ENCODE assay signal across 30 cellular contexts in the genomic region with DNA sequence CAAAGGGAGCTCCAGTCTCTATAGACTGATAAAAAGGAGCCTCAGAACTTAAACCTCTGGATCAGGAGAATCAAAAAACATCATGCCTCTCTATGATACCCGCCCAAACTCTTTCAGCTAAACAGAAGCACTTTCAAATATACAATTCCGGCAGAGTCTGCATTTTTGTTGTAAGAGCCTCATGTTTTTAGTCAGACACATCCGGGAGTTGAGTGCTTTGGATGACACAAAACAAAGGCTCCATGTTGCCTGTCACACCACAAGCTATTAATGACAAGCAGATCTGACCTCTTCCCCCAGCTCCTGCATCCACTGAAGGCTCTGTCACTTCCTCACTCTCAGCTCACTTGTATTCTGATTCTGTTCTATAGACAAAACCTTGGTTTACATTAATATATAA. TPM values are rescaled to one million over a fixed set of nuclear protein-coding genes. Genes with fewer than 3 reads are reported as not detected.
DNase-seq lines count a peak whose midpoint lies in the region; ATAC-seq, FAIRE-seq and TF ChIP-seq lines count a peak whose summit lies in the region.
"Had no signal": no experiment of that assay in that cellular context is flagged by ENCODE, and none has a peak within 500 bp of the region (broad histone marks: within the 10 kb centered on the region; RNA-seq: fewer than 3 reads in every experiment).

No MANE protein-coding gene starts in this region.

- peaks cover 13% of the 10 kb centered on the region for H3K4me1 Mint-ChIP-seq in astrocyte (ENCODE audit: low read depth, unreplicated experiment)
- H3K4me1 Mint-ChIP-seq: activated naive CD4-positive, alpha-beta T cell treated with anti-CD3 and anti-CD28 coated beads, Interleukin-2, amount 50 U/mL, for 24 hours; naive thymus-derived CD8-positive, alpha-beta T cell; stimulated activated naive CD8-positive, alpha-beta T cell treated with anti-CD3 and anti-CD28 coated beads, Interleukin-15, amount 100 ng/mL, for 72 hours had no signal

- H3K4me1 ChIP-seq in astrocyte (ENCODE audit: insufficient read depth, low read length), result no peaks in the 10 kb centered on the region
- peaks cover 0 to 11% of the 10 kb centered on the region in 2 donors for H3K4me1 ChIP-seq in neuronal stem cell (ENCODE audit: control insufficient read depth in 2 of 2, insufficient read depth in 1 of 2, low read depth in 1 of 2, low read length in 2 of 2)
- H3K4me1 ChIP-seq in pancreas, result peaks cover 0 to 5% (median 0%) of the 10 kb centered on the region in 3 donors
- peaks cover 22% of the 10 kb centered on the region for H3K4me1 ChIP-seq in HepG2 (ENCODE audit: insufficient read depth, low read length)
- H3K4me1 ChIP-seq: psoas muscle, transverse colon had no signal

- H4K20me1 ChIP-seq in astrocyte (ENCODE audit: insufficient read depth, low read length), result no peaks in the 10 kb centered on the region
- H4K20me1 ChIP-seq in HepG2 (ENCODE audit: insufficient read depth, low read length), result no peaks in the 10 kb centered on the region

- CTCF ChIA-PET in HepG2 (lab: Yijun Ruan, JAX; ENCODE audit: low intra/inter-chr PET ratio, low total read pairs), result no interaction called here

- H2AFZ ChIP-seq in astrocyte (ENCODE audit: low read depth, low read length), result no peak overlapping the region
- H2AFZ ChIP-seq in neuronal stem cell (ENCODE audit: low read length), result peak overlapping the region; percentile 66
- H2AFZ ChIP-seq in HepG2 (ENCODE audit: low read length), result no peak overlapping the region
- H2AFZ ChIP-seq: hepatocyte had no signal

- no peaks in the 10 kb centered on the region for H3K9me3 Mint-ChIP-seq in astrocyte (ENCODE audit: unreplicated experiment)
- H3K9me3 Mint-ChIP-seq: activated naive CD4-positive, alpha-beta T cell treated with anti-CD3 and anti-CD28 coated beads, Interleukin-2, amount 50 U/mL, for 24 hours; memory B cell had no signal

- no peaks in the 10 kb centered on the region for H3K79me1 ChIP-seq in neuronal stem cell (ENCODE audit: low read depth, low read length)

- no peak overlapping the region for H3K14ac ChIP-seq in neuronal stem cell (ENCODE audit: low read length)

- H3K27me3 ChIP-seq in astrocyte (ENCODE audit: insufficient read depth, low read length) (no peaks in the 10 kb centered on the region), neuronal stem cell (ENCODE audit: control insufficient read depth in 3 of 3, insufficient read depth in 3 of 3, low read depth in 1 of 3, low read length in 3 of 3) (no peaks in the 10 kb centered on the region), pancreas (no peaks in the 10 kb centered on the region), HepG2 (ENCODE audit: control insufficient read depth in 1 of 2, insufficient read depth in 2 of 2, low read length in 2 of 2) (no peaks in the 10 kb centered on the region)
- H3K27me3 ChIP-seq: hepatocyte, transverse colon had no signal

- H3K79me2 ChIP-seq in astrocyte (ENCODE audit: insufficient read depth, low read length) (no peaks in the 10 kb centered on the region), HepG2 (ENCODE audit: insufficient read depth, low read length) (peaks cover 2% of the 10 kb centered on the region)
- H3K79me2 ChIP-seq: hepatocyte had no signal

- H3K27ac ChIP-seq in astrocyte (ENCODE audit: low read depth, low read length), result no peak overlapping the region
- H3K27ac ChIP-seq in neuronal stem cell (replicated peaks; ENCODE audit: low read length), result no peak overlapping the region
- H3K27ac ChIP-seq in pancreas, result no peak overlapping the region
- no peak overlapping the region for H3K27ac ChIP-seq in HepG2 (ENCODE audit: extremely low read length, insufficient read depth, low read length)
- H3K27ac ChIP-seq: hepatocyte, psoas muscle, SK-N-MC, transverse colon had no signal

- no peaks in the 10 kb centered on the region for H3K36me3 Mint-ChIP-seq in astrocyte (ENCODE audit: low read depth, unreplicated experiment)
- H3K36me3 Mint-ChIP-seq: activated naive CD4-positive, alpha-beta T cell treated with anti-CD3 and anti-CD28 coated beads, Interleukin-2, amount 50 U/mL, for 24 hours; naive thymus-derived CD8-positive, alpha-beta T cell had no signal

- no peak overlapping the region for H2BK12ac ChIP-seq in neuronal stem cell (ENCODE audit: low read length)

- intact Hi-C loops in pancreas (cut with DNase I), result no loop called here
- intact Hi-C loops in HepG2 (cut with micrococcal nuclease; ENCODE audit: unreplicated experiment), result no loop called here

- in situ Hi-C loops in HepG2 (cut with HindIII; ENCODE audit: extremely low pct_ligation_motif_present, low pct_unique_long_range_greater_than_20kb), result no loop called here

- H2BK5ac ChIP-seq in neuronal stem cell (ENCODE audit: low read length), result no peak overlapping the region

- H3K4me3 Mint-ChIP-seq in astrocyte (ENCODE audit: unreplicated experiment), result no peak overlapping the region
- H3K4me3 Mint-ChIP-seq: activated naive CD4-positive, alpha-beta T cell treated with anti-CD3 and anti-CD28 coated beads, Interleukin-2, amount 50 U/mL, for 24 hours; B cell; memory B cell; naive thymus-derived CD8-positive, alpha-beta T cell; stimulated activated naive CD8-positive, alpha-beta T cell treated with anti-CD3 and anti-CD28 coated beads, Interleukin-15, amount 100 ng/mL, for 72 hours had no signal

- TF ChIP-seq CTCF in astrocyte (IDR thresholded peaks at IDR 0.05; ENCODE audit: insufficient read depth, low read depth, low read length) (no peak), pancreas (IDR thresholded peaks at IDR 0.05) (no peak), HepG2 (CRISPR knock-in tag; IDR thresholded peaks at IDR 0.05) (no peak)

- no peak overlapping the region for H4K91ac ChIP-seq in neuronal stem cell (ENCODE audit: low read depth, low read length, poor library complexity)

- no peak for ATAC-seq in stimulated activated naive CD8-positive, alpha-beta T cell treated with anti-CD3 and anti-CD28 coated beads, Interleukin-15, Interleukin-2, amounts not matched to agents 100 U/mL and 50 U/mL, for 24 hours
- ATAC-seq in pancreas (no peak), HepG2 (no peak)
- ATAC-seq: HCT116; naive thymus-derived CD8-positive, alpha-beta T cell; psoas muscle; stimulated activated naive CD8-positive, alpha-beta T cell treated with anti-CD3 and anti-CD28 coated beads, Interleukin-15, amount 100 ng/mL, for 72 hours had no signal

- TF ChIP-seq RAD21 in HepG2 (CRISPR knock-in tag; IDR thresholded peaks at IDR 0.05), result no peak

- WGBS in neuronal stem cell (ENCODE audit: extremely low coverage in 2 of 2, insufficient read length in 2 of 2, insufficient replicate concordance in 1 of 2), 2 donors, result no CpG with 5 or more reads among the region's 3 CpGs
- 78 to 83% methylated on average over 3 of the region's 3 CpGs for WGBS in pancreas, 2 donors
- WGBS in HepG2 (ENCODE audit: low lambda C conversion rate), result 96% methylated on average over 3 of the region's 3 CpGs

- H3K9ac ChIP-seq in astrocyte (ENCODE audit: low read length) (no peak overlapping the region), neuronal stem cell (ENCODE audit: low read depth, low read length, poor library complexity) (no peak overlapping the region), HepG2 (ENCODE audit: insufficient read depth, low read depth, low read length) (no peak overlapping the region)

- H3K4me3 ChIP-seq in astrocyte (ENCODE audit: insufficient read depth, low read depth, low read length), result no peak overlapping the region
- no peak overlapping the region for H3K4me3 ChIP-seq in neuronal stem cell (ENCODE audit: low read length in 2 of 2)
- H3K4me3 ChIP-seq in pancreas, result no peak overlapping the region
- no peak overlapping the region for H3K4me3 ChIP-seq in HepG2 (replicated peaks in 1 of 3; ENCODE audit: insufficient read depth in 1 of 3, low read depth in 2 of 3, low read length in 3 of 3)
- H3K4me3 ChIP-seq: hepatocyte, psoas muscle, SK-N-MC, transverse colon had no signal

- H3K4me2 ChIP-seq in astrocyte (ENCODE audit: low read length) (no peak overlapping the region), neuronal stem cell (ENCODE audit: insufficient read depth, low read length, poor library complexity, severe bottlenecking) (no peak overlapping the region), HepG2 (ENCODE audit: low read depth, low read length) (no peak overlapping the region)
- H3K4me2 ChIP-seq: hepatocyte had no signal

- POLR2A ChIA-PET in HepG2 (lab: Yijun Ruan, JAX), result interaction anchor here (0.8 to 1.2 kb wide), 2 partner anchors 12 to 81 kb away, joined by 3 read pairs; a partner anchor contains a TSS

- H3K27ac Mint-ChIP-seq in astrocyte (ENCODE audit: unreplicated experiment), result peak overlapping the region; percentile 2
- H3K27ac Mint-ChIP-seq: activated naive CD4-positive, alpha-beta T cell treated with anti-CD3 and anti-CD28 coated beads, Interleukin-2, amount 50 U/mL, for 24 hours; B cell; memory B cell; naive thymus-derived CD8-positive, alpha-beta T cell; stimulated activated naive CD8-positive, alpha-beta T cell treated with anti-CD3 and anti-CD28 coated beads, Interleukin-15, amount 100 ng/mL, for 72 hours had no signal

- FAIRE-seq in astrocyte (lab: Jason Lieb, UNC), result peak; percentile 5
- no peak for FAIRE-seq in pancreas (lab: Jason Lieb, UNC)
- no peak for FAIRE-seq in HepG2 (lab: Jason Lieb, UNC)
- FAIRE-seq: colon, endometrium, GM12892, keratinocyte had no signal

- H4K8ac ChIP-seq in neuronal stem cell (ENCODE audit: low read depth, low read length), result no peak overlapping the region

- no peak overlapping the region for H3K23ac ChIP-seq in neuronal stem cell (ENCODE audit: low read depth, low read length, poor library complexity)

- H2AK5ac ChIP-seq in neuronal stem cell (ENCODE audit: low read depth, low read length), result no peak overlapping the region

- TF ChIP-seq EP300 in HepG2 (IDR thresholded peaks at IDR 0.05; ENCODE audit: low read depth in 2 of 2, low read length in 2 of 2) (no peak), HepG2 (CRISPR knock-in tag; IDR thresholded peaks at IDR 0.05; ENCODE audit: borderline replicate concordance) (no peak)

- no TSS peak for BruUV-seq in HepG2 (replicated peaks; lab: Mats Ljungman, UMichigan)

- H2BK15ac ChIP-seq in neuronal stem cell (ENCODE audit: low read length), result no peak overlapping the region

- H3K9me3 ChIP-seq in astrocyte (ENCODE audit: insufficient read depth, low read depth, low read length), result no peaks in the 10 kb centered on the region
- H3K9me3 ChIP-seq in neuronal stem cell (replicated peaks in 1 of 2; ENCODE audit: control insufficient read depth in 2 of 2, insufficient read depth in 1 of 2, low read depth in 1 of 2, low read length in 2 of 2), result no peaks in the 10 kb centered on the region
- no peaks in the 10 kb centered on the region for H3K9me3 ChIP-seq in pancreas
- no peaks in the 10 kb centered on the region for H3K9me3 ChIP-seq in HepG2 (ENCODE audit: low read length)
- H3K9me3 ChIP-seq: psoas muscle, transverse colon had no signal

- no peak overlapping the region for H3K4ac ChIP-seq in neuronal stem cell (ENCODE audit: low read length)

- H3K36me3 ChIP-seq in astrocyte (ENCODE audit: insufficient read depth, low read length) (no peaks in the 10 kb centered on the region), neuronal stem cell (replicated peaks in 1 of 2; ENCODE audit: control insufficient read depth in 2 of 2, insufficient read depth in 2 of 2, low read length in 2 of 2) (no peaks in the 10 kb centered on the region), pancreas (no peaks in the 10 kb centered on the region), HepG2 (replicated peaks in 1 of 2; ENCODE audit: control insufficient read depth in 1 of 2, insufficient read depth in 2 of 2, low read length in 2 of 2) (no peaks in the 10 kb centered on the region)
- H3K36me3 ChIP-seq: transverse colon had no signal

- H3K18ac ChIP-seq in neuronal stem cell (ENCODE audit: low read length), result no peak overlapping the region

- H3K27me3 Mint-ChIP-seq in astrocyte (ENCODE audit: low read depth, unreplicated experiment), result no peaks in the 10 kb centered on the region
- H3K27me3 Mint-ChIP-seq: activated naive CD4-positive, alpha-beta T cell treated with anti-CD3 and anti-CD28 coated beads, Interleukin-2, amount 50 U/mL, for 24 hours; B cell; memory B cell; stimulated activated naive CD8-positive, alpha-beta T cell treated with anti-CD3 and anti-CD28 coated beads, Interleukin-15, amount 100 ng/mL, for 72 hours had no signal

- no peak for TF ChIP-seq POLR2A in HepG2 (IDR thresholded peaks at IDR 0.05; ENCODE audit: insufficient read depth in 1 of 2, low read depth in 2 of 2, low read length in 2 of 2)

- DNase-seq in EH (ENCODE audit: low read depth), result peak; percentile 73
- peak; percentile 55 for DNase-seq in NCI-H146 (lab: John Stamatoyannopoulos, UW)
- no peak for DNase-seq in astrocyte (ENCODE audit: low read depth)
- no peak for DNase-seq in neuronal stem cell (ENCODE audit: low spot score)
- no peak for DNase-seq in kidney tubule cell (ENCODE audit: low spot score)
- no peak for DNase-seq in stimulated activated naive CD8-positive, alpha-beta T cell treated with anti-CD3 and anti-CD28 coated beads, Interleukin-15, Interleukin-2, amounts not matched to agents 100 U/mL and 50 U/mL, for 24 hours
- DNase-seq in pancreas, result no peak
- DNase-seq in HepG2 (ENCODE audit: low spot score), result no peak
- DNase-seq: activated CD4-positive, alpha-beta T cell treated with anti-CD3 and anti-CD28 coated beads for 1 hour; activated CD8-positive, alpha-beta memory T cell treated with anti-CD3 and anti-CD28 coated beads for 24 hours; activated T-cell treated with anti-CD3 and anti-CD28 coated beads, Interleukin-2, amount 50 U/mL, for 48 hours; GDM1; KG1; naive thymus-derived CD8-positive, alpha-beta T cell; NCI-H1092 treated with DMSO at 0.1 percent for 48 hours; NCI-H2171; psoas muscle; stimulated activated naive CD8-positive, alpha-beta T cell treated with anti-CD3 and anti-CD28 coated beads, Interleukin-15, amount 100 ng/mL, for 72 hours; T1000; transverse colon had no signal

- H2BK120ac ChIP-seq in neuronal stem cell (ENCODE audit: low read depth, low read length), result no peak overlapping the region

RNA-seq across cellular contexts. Expression of a gene that starts 33.2 kb away (rescaled TPM):
- total RNA-seq in astrocyte, result not detected in 2 replicates
- polyA plus RNA-seq in neuronal stem cell (2013, experiment 1 of 2), result not detected
- polyA plus RNA-seq in neuronal stem cell (2013, experiment 2 of 2), result not detected
- total RNA-seq in pancreas, result 1 to 10 TPM in 4 of 6 donors, under 1 TPM in 2; 0.55 to 5.7 (median 2.0) TPM
- polyA plus RNA-seq in pancreas, result 1 to 10 TPM; 2.5 to 3.9 TPM
- 9.2 and 14.0 TPM in 2 replicates for total RNA-seq in HepG2 (2016; rRNA removed; fragmentation: Illumina TruSeq; extraction: Trizol)
- total RNA-seq in HepG2 (2016; cell fraction: cytosol; rRNA removed; fragmentation: Illumina TruSeq; extraction: Trizol; ENCODE audit: low read depth), result 7.5 and 10.8 TPM in 2 replicates
- total RNA-seq in HepG2 (2016; cell fraction: insoluble cytoplasmic fraction; rRNA removed; fragmentation: Illumina TruSeq; extraction: Trizol), result 10.8 and 11.2 TPM in 2 replicates
- 8.8 and 10.3 TPM in 2 replicates for total RNA-seq in HepG2 (2016; cell fraction: membrane; rRNA removed; fragmentation: Illumina TruSeq; extraction: Trizol)
- total RNA-seq in HepG2 (2016; cell fraction: nucleus; rRNA removed; fragmentation: Illumina TruSeq; extraction: Trizol), result 23.6 and 26.3 TPM in 2 replicates
- polyA plus RNA-seq in HepG2 (2011; rRNA removed), result 9.0 and 14.3 TPM in 2 replicates
- 4.6 and 5.6 TPM in 2 replicates for polyA plus RNA-seq in HepG2 (2011; cell fraction: cytosol; rRNA removed)
- 15.7 and 18.0 TPM in 2 replicates for polyA plus RNA-seq in HepG2 (2011; cell fraction: nucleus; rRNA removed)
- 11.1 and 18.8 TPM in 2 replicates for polyA plus RNA-seq in HepG2 (2012)
- 1.8 and 2.2 TPM in 2 replicates for polyA plus RNA-seq in HepG2 (2016; cell fraction: cytosol; fragmentation: Illumina TruSeq; extraction: Trizol; ENCODE audit: low read depth)
- polyA plus RNA-seq in HepG2 (2016; cell fraction: insoluble cytoplasmic fraction; fragmentation: Illumina TruSeq; extraction: Trizol; ENCODE audit: low read depth), result 7.5 and 13.3 TPM in 2 replicates
- 1.5 and 3.0 TPM in 2 replicates for polyA plus RNA-seq in HepG2 (2016; cell fraction: membrane; fragmentation: Illumina TruSeq; extraction: Trizol; ENCODE audit: low read depth)
- 29.4 and 32.8 TPM in 2 replicates for polyA plus RNA-seq in HepG2 (2016; cell fraction: nucleus; fragmentation: Illumina TruSeq; extraction: Trizol; ENCODE audit: insufficient read depth, low read depth)
- polyA minus RNA-seq in HepG2 (2011; rRNA and poly(A)+ RNA removed; ENCODE audit: low replicate concordance), result 10.0 TPM in 1 of 2 replicates, not detected in the other
- 5.0 and 5.3 TPM in 2 replicates for polyA minus RNA-seq in HepG2 (2011; cell fraction: cytosol; rRNA and poly(A)+ RNA removed)
- polyA minus RNA-seq in HepG2 (2011; cell fraction: nucleus; rRNA and poly(A)+ RNA removed), result 27.4 and 31.1 TPM in 2 replicates
- polyA plus RNA-seq: keratinocyte; naive thymus-derived CD8-positive, alpha-beta T cell had no signal

Comparison
In these comparisons a context has a peak if more than half of its experiments do, and no peak if none do; other contexts are left out.
1. DNase-seq: peak in EH (single experiment) and NCI-H146 (single experiment); none in astrocyte (single experiment), neuronal stem cell (single experiment), kidney tubule cell (single experiment), stimulated activated naive CD8-positive, alpha-beta T cell treated with anti-CD3 and anti-CD28 coated beads, Interleukin-15, Interleukin-2, amounts not matched to agents 100 U/mL and 50 U/mL, for 24 hours (single experiment), pancreas (0 of 6) and HepG2 (single experiment).